Comparison of ENCODE assay signal across 11 cellular contexts in the genomic region with DNA sequence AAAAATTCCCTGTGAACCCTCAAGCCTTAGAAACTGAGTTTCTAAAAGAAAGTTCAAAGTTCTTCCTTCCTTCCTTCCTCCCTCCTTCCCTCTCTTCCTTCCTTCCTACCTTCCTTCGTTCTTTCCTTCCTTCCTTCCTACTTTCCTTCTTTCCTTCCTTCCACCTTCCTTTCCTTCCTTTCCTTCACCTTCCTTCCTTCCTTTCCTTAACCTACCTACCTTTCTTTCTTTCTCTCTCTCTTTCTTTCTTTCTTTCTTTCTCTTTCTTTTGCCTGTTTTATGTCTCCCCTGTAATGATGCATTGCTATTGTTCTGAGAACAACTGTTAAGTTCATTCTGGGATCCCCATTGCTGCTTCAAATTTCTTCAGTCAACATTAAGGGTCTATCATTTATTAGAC.
"Had no signal": no experiment of that assay in that cellular context is flagged by ENCODE, and none has a peak within 500 bp of the region (broad histone marks: within the 10 kb centered on the region; RNA-seq: fewer than 3 reads in every experiment).

No MANE protein-coding gene starts in this region.

- H3K9me3 ChIP-seq: HAP-1 had no signal

- H3K36me3 ChIP-seq: HAP-1 had no signal

- H3K4me3 ChIP-seq: GM23248, GM23338, HAP-1 had no signal

- DNase-seq: GOT3, H7, H9, HCEC 1CT, HFFc6 had no signal

- H3K27ac Mint-ChIP-seq: GM23338, H9, HFFc6 had no signal

- H3K4me1 ChIP-seq: HAP-1 had no signal

- FAIRE-seq: H1, H54 had no signal

- H3K9me3 Mint-ChIP-seq: GM23338, H9, HFFc6 had no signal

- H3K4me3 Mint-ChIP-seq: GM23338, H9, HFFc6 had no signal

- H3K27ac ChIP-seq: GM23248 had no signal

- H3K9ac ChIP-seq: GM23248 had no signal

- H2AFZ ChIP-seq: GM23248, GM23338 had no signal

- ATAC-seq: GM23338, HCT116 had no signal

- H3K4me2 ChIP-seq: GM23338 had no signal
